17 cellular contexts compared by ENCODE assay signal in genomic region chr7:100215895-100216294, GRCh38. TPM values are rescaled to one million over a fixed set of nuclear protein-coding genes. Genes with fewer than 3 reads are reported as not detected.
DNase-seq lines count a peak whose midpoint lies in the region; ATAC-seq and TF ChIP-seq lines count a peak whose summit lies in the region.
"Had no signal": no experiment of that assay in that cellular context is flagged by ENCODE, and none has a peak within 500 bp of the region (broad histone marks: within the 10 kb centered on the region; RNA-seq: fewer than 3 reads in every experiment).

No MANE protein-coding gene starts in this region.

- peaks cover 3% of the 10 kb centered on the region for H3F3A ChIP-seq in neural progenitor cell (ENCODE audit: low read depth)

- no peaks in the 10 kb centered on the region for H3K36me3 ChIP-seq in neural progenitor cell

- no peak overlapping the region for H3K4me3 ChIP-seq in neural progenitor cell

- H3K4me1 ChIP-seq in neural progenitor cell: peaks cover 6% of the 10 kb centered on the region

- H3K4me3 Mint-ChIP-seq in natural killer cell (no peak overlapping the region), neural progenitor cell (no peak overlapping the region)
- no peak overlapping the region for H3K4me3 Mint-ChIP-seq in natural killer cell treated with Interleukin-12 subunit alpha and Interleukin-12 subunit beta and Interleukin-15 and Interleukin-18, amount 100 ng/mL, for 72 hours
- H3K4me3 Mint-ChIP-seq: stimulated activated effector memory CD8-positive, alpha-beta T cell treated with anti-CD3 and anti-CD28 coated beads, Interleukin-12 subunit alpha, Interleukin-12 subunit beta, amount 100 ng/mL, for 72 hours had no signal

- no peak for DNase-seq in natural killer cell
- DNase-seq in natural killer cell treated with Interleukin-12 subunit alpha and Interleukin-12 subunit beta and Interleukin-15 and Interleukin-18, amount 100 ng/mL, for 72 hours (ENCODE audit: low spot score): no peak
- peak; percentile 65 to 93 for DNase-seq in cerebellar nuclear complex (lab: John Stamatoyannopoulos, UW)
- peak; percentile 69 for DNase-seq in medulla oblongata (ENCODE audit: extremely low spot score)
- DNase-seq in DMS114 treated with DMSO at 0.1 percent for 48 hours (lab: John Stamatoyannopoulos, UW; ENCODE audit: unreplicated experiment): no peak
- DNase-seq in neural progenitor cell (ENCODE audit: low spot score): no peak
- DNase-seq in NCI-H526 (lab: John Stamatoyannopoulos, UW): no peak
- DNase-seq: activated gamma-delta T cell; left cardiac atrium; NCI-H1105 treated with DMSO at 0.1 percent for 48 hours; stimulated activated CD4-positive, alpha-beta T cell treated with anti-CD3 and anti-CD28 coated beads, Interleukin-2, amount 100 ng/mL, for 24 hours had no signal

- intact Hi-C loops in natural killer cell (cut with micrococcal nuclease): loop anchor here (2.0 to 5.0 kb wide), 3 partner anchors 25 to 131 kb away; no protein-coding TSS in a partner anchor

- H3K9me3 ChIP-seq in neural progenitor cell (ENCODE audit: low read depth): no peaks in the 10 kb centered on the region

- no peak overlapping the region for H3K27ac ChIP-seq in neural progenitor cell
- H3K27ac ChIP-seq: C4-2B had no signal

- H3K36me3 Mint-ChIP-seq in natural killer cell (no peaks in the 10 kb centered on the region), neural progenitor cell (peaks cover 5% of the 10 kb centered on the region)
- H3K36me3 Mint-ChIP-seq in natural killer cell treated with Interleukin-12 subunit alpha and Interleukin-12 subunit beta and Interleukin-15 and Interleukin-18, amount 100 ng/mL, for 72 hours: no peaks in the 10 kb centered on the region

- H3K9me3 Mint-ChIP-seq in natural killer cell: no peaks in the 10 kb centered on the region
- H3K9me3 Mint-ChIP-seq in natural killer cell treated with Interleukin-12 subunit alpha and Interleukin-12 subunit beta and Interleukin-15 and Interleukin-18, amount 100 ng/mL, for 72 hours: no peaks in the 10 kb centered on the region
- H3K9me3 Mint-ChIP-seq in neural progenitor cell: no peaks in the 10 kb centered on the region
- H3K9me3 Mint-ChIP-seq: stimulated activated effector memory CD8-positive, alpha-beta T cell treated with anti-CD3 and anti-CD28 coated beads, Interleukin-12 subunit alpha, Interleukin-12 subunit beta, amount 100 ng/mL, for 72 hours had no signal

- H3K4me1 Mint-ChIP-seq in natural killer cell (peaks cover 41 to 44% of the 10 kb centered on the region in 2 donors), neural progenitor cell (peaks cover 26% of the 10 kb centered on the region)
- peaks cover 35 to 38% of the 10 kb centered on the region in 2 donors for H3K4me1 Mint-ChIP-seq in natural killer cell treated with Interleukin-12 subunit alpha and Interleukin-12 subunit beta and Interleukin-15 and Interleukin-18, amount 100 ng/mL, for 72 hours (ENCODE audit: low read depth in 2 of 2)

- H4K20me1 ChIP-seq in neural progenitor cell (ENCODE audit: low read depth): no peaks in the 10 kb centered on the region

- H3K27me3 Mint-ChIP-seq in natural killer cell (ENCODE audit: low read depth in 2 of 2): no peaks in the 10 kb centered on the region
- no peaks in the 10 kb centered on the region for H3K27me3 Mint-ChIP-seq in natural killer cell treated with Interleukin-12 subunit alpha and Interleukin-12 subunit beta and Interleukin-15 and Interleukin-18, amount 100 ng/mL, for 72 hours
- peaks cover 3% of the 10 kb centered on the region for H3K27me3 Mint-ChIP-seq in neural progenitor cell (ENCODE audit: insufficient read depth, low read depth)

- H3K4me2 ChIP-seq in neural progenitor cell: no peak overlapping the region

- H3K79me2 ChIP-seq in neural progenitor cell (ENCODE audit: low read depth): no peaks in the 10 kb centered on the region

- TF ChIP-seq CTCF in natural killer cell (IDR thresholded peaks at IDR 0.05) (no peak), neural progenitor cell (IDR thresholded peaks at IDR 0.05) (no peak)

- H3K27me3 ChIP-seq in neural progenitor cell: peaks cover 3% of the 10 kb centered on the region

- no peak for ATAC-seq in natural killer cell
- no peak for ATAC-seq in natural killer cell treated with Interleukin-12 subunit alpha and Interleukin-12 subunit beta and Interleukin-15 and Interleukin-18, amount 100 ng/mL, for 72 hours
- no peak for ATAC-seq in HG03159 (IDR thresholded peaks at IDR 0.05; ENCODE audit: unreplicated experiment)
- ATAC-seq: activated CD4-positive, CD25-positive, alpha-beta regulatory T cell treated with anti-CD3 and anti-CD28 coated beads, Interleukin-2, amount 50 U/mL, for 24 hours; stimulated activated effector memory CD8-positive, alpha-beta T cell treated with anti-CD3 and anti-CD28 coated beads, Interleukin-12 subunit alpha, Interleukin-12 subunit beta, amount 100 ng/mL, for 72 hours had no signal

- no peak overlapping the region for H2AFZ ChIP-seq in neural progenitor cell (replicated peaks)

- H3K27ac Mint-ChIP-seq in natural killer cell: peak overlapping the region; percentile 23 to 64
- peak overlapping the region in 1 of 2 donors; percentile 46 for H3K27ac Mint-ChIP-seq in natural killer cell treated with Interleukin-12 subunit alpha and Interleukin-12 subunit beta and Interleukin-15 and Interleukin-18, amount 100 ng/mL, for 72 hours
- H3K27ac Mint-ChIP-seq in neural progenitor cell: no peak overlapping the region

- no peak overlapping the region for H3K9ac ChIP-seq in neural progenitor cell

RNA-seq across cellular contexts. Expression of gene PVRIG, which starts 3.9 kb away (rescaled TPM):
- 10 to 100 TPM; 45.6 to 84.1 (median 52.9) TPM for total RNA-seq in natural killer cell
- total RNA-seq in natural killer cell treated with Interleukin-12 subunit alpha and Interleukin-12 subunit beta and Interleukin-15 and Interleukin-18, amount 100 ng/mL, for 72 hours: 10 to 100 TPM; 32.2 to 43.9 TPM
- total RNA-seq in neural progenitor cell (ENCODE audit: low replicate concordance): not detected in 2 replicates
- total RNA-seq: osteoblast, SK-MEL-5 had no signal

RNA-seq across cellular contexts. Expression of gene STAG3, which starts 38.2 kb away (rescaled TPM):
- 1 to 10 TPM; 5.0 to 5.6 (median 5.5) TPM for total RNA-seq in natural killer cell
- total RNA-seq in natural killer cell treated with Interleukin-12 subunit alpha and Interleukin-12 subunit beta and Interleukin-15 and Interleukin-18, amount 100 ng/mL, for 72 hours: 10 to 100 TPM; 13.7 to 24.4 TPM
- 0.58 and 1.2 TPM in 2 replicates for total RNA-seq in neural progenitor cell (ENCODE audit: low replicate concordance)

RNA-seq across cellular contexts. Expression of gene GPC2, which starts 38.7 kb away (rescaled TPM):
- total RNA-seq in natural killer cell: 1 to 10 TPM; 1.9 to 2.4 (median 2.3) TPM
- 1 to 10 TPM; 2.6 to 2.7 TPM for total RNA-seq in natural killer cell treated with Interleukin-12 subunit alpha and Interleukin-12 subunit beta and Interleukin-15 and Interleukin-18, amount 100 ng/mL, for 72 hours
- 17.0 and 61.0 TPM in 2 replicates for total RNA-seq in neural progenitor cell (ENCODE audit: low replicate concordance)

RNA-seq across cellular contexts. Expression of gene GAL3ST4, which starts 47.5 kb away (rescaled TPM):
- under 1 TPM; 0.78 to 0.95 (median 0.78) TPM for total RNA-seq in natural killer cell
- total RNA-seq in natural killer cell treated with Interleukin-12 subunit alpha and Interleukin-12 subunit beta and Interleukin-15 and Interleukin-18, amount 100 ng/mL, for 72 hours: 1 to 10 TPM in 1 of 2 donors, under 1 TPM in 1; 0.57 to 1.1 TPM
- total RNA-seq in neural progenitor cell (ENCODE audit: low replicate concordance): 0.90 and 2.5 TPM in 2 replicates

RNA-seq across cellular contexts. Expression of gene TRAPPC14, which starts 57.4 kb away (rescaled TPM):
- total RNA-seq in natural killer cell (10 to 100 TPM; 55.1 to 59.2 (median 56.5) TPM), neural progenitor cell (ENCODE audit: low replicate concordance) (4.3 and 13.3 TPM in 2 replicates)
- total RNA-seq in natural killer cell treated with Interleukin-12 subunit alpha and Interleukin-12 subunit beta and Interleukin-15 and Interleukin-18, amount 100 ng/mL, for 72 hours: 10 to 100 TPM; 46.2 to 52.7 TPM

Comparison
In these comparisons a context has a peak if more than half of its experiments do, and no peak if none do; other contexts are left out.
1. DNase-seq: peak in cerebellar nuclear complex (2 of 2) and medulla oblongata (single experiment); none in natural killer cell (single experiment), natural killer cell treated with Interleukin-12 subunit alpha and Interleukin-12 subunit beta and Interleukin-15 and Interleukin-18, amount 100 ng/mL, for 72 hours (single experiment), DMS114 treated with DMSO at 0.1 percent for 48 hours (single experiment), neural progenitor cell (single experiment) and NCI-H526 (0 of 2).
2. RNA of gene PVRIG, which starts 3.9 kb away (total RNA-seq): 45.6 to 84.1 TPM in natural killer cell and 32.2 to 43.9 TPM in natural killer cell treated with Interleukin-12 subunit alpha and Interleukin-12 subunit beta and Interleukin-15 and Interleukin-18, amount 100 ng/mL, for 72 hours; not detected in neural progenitor cell; every median in the first group is over 10 times any median in the second.